In the genomic region with DNA sequence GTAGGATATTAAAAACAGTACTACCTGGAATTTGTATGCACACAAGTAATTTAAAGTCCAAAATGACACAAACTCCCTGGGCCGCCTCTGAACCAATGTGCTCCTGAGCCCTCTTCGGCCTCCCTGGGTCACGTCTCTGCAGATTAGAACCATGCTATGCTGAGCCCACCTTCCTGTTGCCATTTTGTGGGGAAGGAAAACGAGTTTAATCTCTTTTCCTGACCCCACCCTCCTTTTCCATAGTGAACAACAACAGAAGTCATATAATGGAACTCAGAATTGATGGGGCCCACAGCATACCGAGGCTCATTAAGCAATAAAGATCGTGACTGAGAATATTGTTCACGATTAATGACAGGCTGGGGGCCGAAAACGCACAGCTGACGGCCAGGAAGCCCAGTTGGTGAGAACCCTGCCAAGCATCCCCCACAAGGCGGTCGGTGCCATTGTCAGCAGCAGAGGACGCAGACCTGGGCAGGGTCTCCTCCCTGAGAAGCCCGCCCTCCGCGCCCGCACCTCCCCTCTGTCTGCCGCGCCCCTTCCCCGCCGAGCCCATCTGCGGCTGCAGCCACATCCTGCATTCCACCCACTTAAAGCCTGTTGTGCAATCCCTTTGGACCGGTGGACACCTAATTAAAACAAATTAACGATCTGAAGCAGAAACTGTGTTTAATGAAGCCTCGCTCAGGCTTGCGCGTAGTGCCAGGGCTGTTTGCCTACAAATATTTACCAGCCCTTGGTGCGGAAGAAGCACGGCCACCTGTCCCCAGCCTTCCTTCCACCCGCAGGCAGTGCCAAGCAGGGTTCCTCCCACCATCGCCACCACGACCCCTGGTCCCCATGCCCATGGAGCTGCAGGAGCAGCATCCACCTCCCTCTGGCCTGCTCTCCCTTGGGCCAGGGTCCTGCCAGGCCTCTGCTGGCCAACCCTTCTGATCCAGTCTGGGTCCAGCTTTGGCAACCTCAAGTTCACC, we compare ENCODE assay signal across 10 cellular contexts.
DNase-seq lines count a peak whose midpoint lies in the region; ATAC-seq and TF ChIP-seq lines count a peak whose summit lies in the region.
"Had no signal": no experiment of that assay in that cellular context is flagged by ENCODE, and none has a peak within 500 bp of the region (broad histone marks: within the 10 kb centered on the region; RNA-seq: fewer than 3 reads in every experiment).

No MANE protein-coding gene starts in this region.

- H3K27ac Mint-ChIP-seq in activated T-helper 1 cell treated with anti-CD3 and anti-CD28 coated beads, Interleukin-12 subunit alpha, Interleukin-12 subunit beta, Interleukin-2, Interleukin-4 antibody, amounts not matched to agents 30 ng/mL and 10 ng/mL and 1 ng/mL, durations not matched to agents 14 hours and 24 hours and 36 hours, result peak overlapping the region; percentile 34
- H3K27ac Mint-ChIP-seq in naive thymus-derived CD8-positive, alpha-beta T cell, result peak overlapping the region in 4 of 10 donors; percentile 20 to 76 (median 62)
- H3K27ac Mint-ChIP-seq: T-helper 1 cell treated with Interleukin-12 subunit alpha and Interleukin-12 subunit beta and Interleukin-4 antibody, amounts not matched to agents 30 μg/mL and 1 μg/mL, for 36 hours had no signal

- H3K4me1 ChIP-seq in smooth muscle cell (ENCODE audit: low read depth), result peaks cover 19% of the 10 kb centered on the region

- H3K4me3 ChIP-seq in smooth muscle cell, result no peak overlapping the region
- H3K4me3 ChIP-seq: lower lobe of right lung had no signal

- H3K36me3 Mint-ChIP-seq in activated T-helper 1 cell treated with anti-CD3 and anti-CD28 coated beads, Interleukin-12 subunit alpha, Interleukin-12 subunit beta, Interleukin-2, Interleukin-4 antibody, amounts not matched to agents 30 ng/mL and 10 ng/mL and 1 ng/mL, durations not matched to agents 14 hours and 24 hours and 36 hours (ENCODE audit: low read depth), result no peaks in the 10 kb centered on the region
- no peaks in the 10 kb centered on the region for H3K36me3 Mint-ChIP-seq in naive thymus-derived CD8-positive, alpha-beta T cell

- H4K20me1 ChIP-seq in smooth muscle cell (ENCODE audit: low read depth), result no peaks in the 10 kb centered on the region

- intact Hi-C loops in activated T-helper 1 cell treated with anti-CD3 and anti-CD28 coated beads, Interleukin-12 subunit alpha, Interleukin-12 subunit beta, Interleukin-2, Interleukin-4 antibody, amounts not matched to agents 30 ng/mL and 10 ng/mL and 1 ng/mL, durations not matched to agents 14 hours and 24 hours and 36 hours (cut with micrococcal nuclease), result no loop called here

- DNase-seq in DMS153 (lab: John Stamatoyannopoulos, UW) (peak; percentile 86), NCI-H146 treated with DMSO at 0.1 percent for 48 hours (lab: John Stamatoyannopoulos, UW; ENCODE audit: unreplicated experiment) (peak; percentile 95), NCI-H446 treated with DMSO at 0.1 percent for 48 hours (lab: John Stamatoyannopoulos, UW) (no peak), smooth muscle cell (lab: John Stamatoyannopoulos, UW; ENCODE audit: unreplicated experiment) (no peak)
- no peak for DNase-seq in activated T-helper 1 cell treated with anti-CD3 and anti-CD28 coated beads, Interleukin-12 subunit alpha, Interleukin-12 subunit beta, Interleukin-2, Interleukin-4 antibody, amounts not matched to agents 30 ng/mL and 10 ng/mL and 1 ng/mL, durations not matched to agents 14 hours and 24 hours and 36 hours (ENCODE audit: low spot score)
- DNase-seq in naive thymus-derived CD8-positive, alpha-beta T cell, result peak in 2 of 10 donors; percentile 18 to 58
- no peak for DNase-seq in stimulated activated CD4-positive, alpha-beta T cell treated with anti-CD3 and anti-CD28 coated beads, Interleukin-4, amount 100 ng/mL, for 24 hours
- DNase-seq: lower lobe of right lung had no signal

- ATAC-seq in naive thymus-derived CD8-positive, alpha-beta T cell, result peak; percentile 30 to 54
- ATAC-seq in HG03039 (IDR thresholded peaks at IDR 0.05; ENCODE audit: unreplicated experiment), result no peak

- no peaks in the 10 kb centered on the region for H3K9me3 ChIP-seq in smooth muscle cell (replicated peaks; ENCODE audit: low read depth)
- H3K9me3 ChIP-seq: lower lobe of right lung had no signal

- H3K4me1 Mint-ChIP-seq in activated T-helper 1 cell treated with anti-CD3 and anti-CD28 coated beads, Interleukin-12 subunit alpha, Interleukin-12 subunit beta, Interleukin-2, Interleukin-4 antibody, amounts not matched to agents 30 ng/mL and 10 ng/mL and 1 ng/mL, durations not matched to agents 14 hours and 24 hours and 36 hours (ENCODE audit: low read depth), result no peaks in the 10 kb centered on the region
- peaks cover 14 to 26% (median 19%) of the 10 kb centered on the region in 4 donors for H3K4me1 Mint-ChIP-seq in naive thymus-derived CD8-positive, alpha-beta T cell

- no peak overlapping the region for H3K4me2 ChIP-seq in smooth muscle cell

- peaks cover 7% of the 10 kb centered on the region for H3F3A ChIP-seq in smooth muscle cell (ENCODE audit: low read depth)

- H3K79me2 ChIP-seq in smooth muscle cell (ENCODE audit: low read depth), result no peaks in the 10 kb centered on the region

- H3K9me3 Mint-ChIP-seq in activated T-helper 1 cell treated with anti-CD3 and anti-CD28 coated beads, Interleukin-12 subunit alpha, Interleukin-12 subunit beta, Interleukin-2, Interleukin-4 antibody, amounts not matched to agents 30 ng/mL and 10 ng/mL and 1 ng/mL, durations not matched to agents 14 hours and 24 hours and 36 hours, result no peaks in the 10 kb centered on the region
- no peaks in the 10 kb centered on the region for H3K9me3 Mint-ChIP-seq in naive thymus-derived CD8-positive, alpha-beta T cell
- H3K9me3 Mint-ChIP-seq: T-helper 1 cell treated with Interleukin-12 subunit alpha and Interleukin-12 subunit beta and Interleukin-4 antibody, amounts not matched to agents 30 μg/mL and 1 μg/mL, for 36 hours had no signal

- H3K4me3 Mint-ChIP-seq in activated T-helper 1 cell treated with anti-CD3 and anti-CD28 coated beads, Interleukin-12 subunit alpha, Interleukin-12 subunit beta, Interleukin-2, Interleukin-4 antibody, amounts not matched to agents 30 ng/mL and 10 ng/mL and 1 ng/mL, durations not matched to agents 14 hours and 24 hours and 36 hours, result no peak overlapping the region
- H3K4me3 Mint-ChIP-seq in naive thymus-derived CD8-positive, alpha-beta T cell, result peak overlapping the region in 9 of 10 donors; percentile 14 to 83 (median 70)
- H3K4me3 Mint-ChIP-seq: T-helper 1 cell treated with Interleukin-12 subunit alpha and Interleukin-12 subunit beta and Interleukin-4 antibody, amounts not matched to agents 30 μg/mL and 1 μg/mL, for 36 hours had no signal

- no peaks in the 10 kb centered on the region for H3K27me3 Mint-ChIP-seq in activated T-helper 1 cell treated with anti-CD3 and anti-CD28 coated beads, Interleukin-12 subunit alpha, Interleukin-12 subunit beta, Interleukin-2, Interleukin-4 antibody, amounts not matched to agents 30 ng/mL and 10 ng/mL and 1 ng/mL, durations not matched to agents 14 hours and 24 hours and 36 hours (ENCODE audit: insufficient read depth)
- H3K27me3 Mint-ChIP-seq in naive thymus-derived CD8-positive, alpha-beta T cell, result no peaks in the 10 kb centered on the region

- H3K27ac ChIP-seq in smooth muscle cell (ENCODE audit: low read depth), result no peak overlapping the region
- H3K27ac ChIP-seq: lower lobe of right lung had no signal

- no peak overlapping the region for H3K9ac ChIP-seq in smooth muscle cell (ENCODE audit: low read depth)

- H3K36me3 ChIP-seq in smooth muscle cell (ENCODE audit: low read depth), result no peaks in the 10 kb centered on the region
- H3K36me3 ChIP-seq: lower lobe of right lung had no signal

- no peak overlapping the region for H2AFZ ChIP-seq in smooth muscle cell (ENCODE audit: low read depth)

- POLR2A ChIA-PET in naive thymus-derived CD8-positive, alpha-beta T cell (lab: Charles Lee), result no interaction called here

- no peak for TF ChIP-seq CTCF in smooth muscle cell (IDR thresholded peaks at IDR 0.05; ENCODE audit: borderline replicate concordance, insufficient read depth, poor library complexity, severe bottlenecking)

- H3K27me3 ChIP-seq in smooth muscle cell (ENCODE audit: low read depth), result no peaks in the 10 kb centered on the region

- 85% methylated on average over 31 of the region's 32 CpGs for WGBS in smooth muscle cell (ENCODE audit: low lambda C conversion rate)

Comparison
In these comparisons a context has a peak if more than half of its experiments do, and no peak if none do; other contexts are left out.
1. DNase-seq: peak in DMS153 (single experiment) and NCI-H146 treated with DMSO at 0.1 percent for 48 hours (single experiment); none in activated T-helper 1 cell treated with anti-CD3 and anti-CD28 coated beads, Interleukin-12 subunit alpha, Interleukin-12 subunit beta, Interleukin-2, Interleukin-4 antibody, amounts not matched to agents 30 ng/mL and 10 ng/mL and 1 ng/mL, durations not matched to agents 14 hours and 24 hours and 36 hours (single experiment), stimulated activated CD4-positive, alpha-beta T cell treated with anti-CD3 and anti-CD28 coated beads, Interleukin-4, amount 100 ng/mL, for 24 hours (single experiment), NCI-H446 treated with DMSO at 0.1 percent for 48 hours (single experiment) and smooth muscle cell (single experiment).